In genomic region chr11:57072640-57073039, GRCh38 we compare ENCODE assay signal across 12 cellular contexts.
A peak's percentile ranks its signal among the peaks of the same experiment; 100 is the strongest.
DNase-seq lines count a peak whose midpoint lies in the region; ATAC-seq and TF ChIP-seq lines count a peak whose summit lies in the region.
"Had no signal": no experiment of that assay in that cellular context is flagged by ENCODE, and none has a peak within 500 bp of the region (broad histone marks: within the 10 kb centered on the region; RNA-seq: fewer than 3 reads in every experiment).

No MANE protein-coding gene starts in this region.

- H3K36me3 ChIP-seq in ascending aorta = no peaks in the 10 kb centered on the region

- intact Hi-C loops in ascending aorta (cut with DNase I) (loop anchor here (10.0 kb wide), 1 partner anchor 1502 kb away; the partner anchor contains the start of genes LPXN and ZFP91), left ventricle myocardium superior (cut with micrococcal nuclease) (no loop called here)

- ATAC-seq in left ventricle myocardium superior (peak; percentile 86), HG02610 (IDR thresholded peaks at IDR 0.05; ENCODE audit: unreplicated experiment) (no peak), HG02571 (IDR thresholded peaks at IDR 0.05; ENCODE audit: unreplicated experiment) (no peak), HG03095 (IDR thresholded peaks at IDR 0.05; ENCODE audit: unreplicated experiment) (no peak)
- no peak for ATAC-seq in stimulated activated naive CD8-positive, alpha-beta T cell treated with anti-CD3 and anti-CD28 coated beads, Interleukin-15, Interleukin-2, amounts not matched to agents 100 U/mL and 50 U/mL, for 24 hours
- ATAC-seq: activated naive CD8-positive, alpha-beta T cell treated with anti-CD3 and anti-CD28 coated beads, Interleukin-2, amount 50 U/mL, for 24 hours; WTC11 had no signal

- H3K27ac ChIP-seq in ascending aorta = peak overlapping the region; percentile 30 to 60

- no peak for TF ChIP-seq CTCF in ascending aorta (IDR thresholded peaks at IDR 0.05)

- DNase-seq in H4 (ENCODE audit: low spot score) = peak; percentile 9
- DNase-seq in ascending aorta (ENCODE audit: low spot score in 2 of 2) = no peak
- no peak for DNase-seq in left ventricle myocardium superior
- DNase-seq in smooth muscle cell of the brain vasculature (ENCODE audit: low read depth, low spot score) = peak; percentile 62
- no peak for DNase-seq in stimulated activated naive CD8-positive, alpha-beta T cell treated with anti-CD3 and anti-CD28 coated beads, Interleukin-15, Interleukin-2, amounts not matched to agents 100 U/mL and 50 U/mL, for 24 hours
- DNase-seq: activated naive CD8-positive, alpha-beta T cell treated with anti-CD3 and anti-CD28 coated beads, Interleukin-2, amount 50 U/mL, for 24 hours; GF-D8; NCI-H510A treated with DMSO at 0.1 percent for 48 hours had no signal

- peaks cover 0 to 4% of the 10 kb centered on the region in 2 donors for H3K4me1 ChIP-seq in ascending aorta

- H3K4me3 ChIP-seq in ascending aorta = no peak overlapping the region

- no peaks in the 10 kb centered on the region for H3K27me3 ChIP-seq in ascending aorta

- H3K9me3 ChIP-seq in ascending aorta = no peaks in the 10 kb centered on the region

Comparison
In these comparisons a context has a peak if more than half of its experiments do, and no peak if none do; other contexts are left out.
1. DNase-seq: peak in H4 (single experiment) and smooth muscle cell of the brain vasculature (single experiment); none in ascending aorta (0 of 2), left ventricle myocardium superior (single experiment) and stimulated activated naive CD8-positive, alpha-beta T cell treated with anti-CD3 and anti-CD28 coated beads, Interleukin-15, Interleukin-2, amounts not matched to agents 100 U/mL and 50 U/mL, for 24 hours (single experiment).